ENCODE assay signal across 23 cellular contexts in the genomic region with DNA sequence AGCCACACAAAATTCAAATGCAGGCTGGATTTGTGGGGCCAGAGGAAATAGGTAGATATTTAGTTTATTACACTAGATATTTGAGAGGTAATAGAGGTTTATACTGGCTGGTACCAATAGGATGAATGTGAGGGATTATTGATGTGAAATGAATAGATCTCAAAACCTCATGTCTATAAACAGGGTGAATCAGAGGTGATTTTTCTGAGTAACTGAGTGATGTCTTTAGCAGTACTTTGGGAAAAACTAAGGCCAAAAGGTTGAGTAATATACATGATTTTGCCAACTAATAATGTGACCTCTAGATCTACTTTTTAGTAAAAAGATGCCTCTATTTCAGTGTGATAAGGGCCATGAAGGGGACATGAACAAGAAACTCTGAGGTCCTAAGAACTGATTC.
"Had no signal": no experiment of that assay in that cellular context is flagged by ENCODE, and none has a peak within 500 bp of the region (broad histone marks: within the 10 kb centered on the region; RNA-seq: fewer than 3 reads in every experiment).

No MANE protein-coding gene starts in this region.

- H3K36me3 Mint-ChIP-seq: activated naive CD4-positive, alpha-beta T cell treated with anti-CD3 and anti-CD28 coated beads, Interleukin-2, amount 10 ng/mL, durations not matched to agents 7 days and 5 days; activated naive CD8-positive, alpha-beta T cell treated with anti-CD3 and anti-CD28 coated beads, Interleukin-2, amount 10 ng/mL, durations not matched to agents 7 days and 5 days; T-cell had no signal

- H3K4me3 Mint-ChIP-seq: activated B cell treated with CpG ODN at 0.5 μM for 24 hours; activated CD4-positive, alpha-beta T cell treated with anti-CD3 and anti-CD28 coated beads, Interleukin-2, amount 10 ng/mL, durations not matched to agents 24 days and 14 days; activated naive CD4-positive, alpha-beta T cell treated with anti-CD3 and anti-CD28 coated beads, Interleukin-2, amount 10 ng/mL, durations not matched to agents 7 days and 5 days; activated naive CD8-positive, alpha-beta T cell treated with anti-CD3 and anti-CD28 coated beads, Interleukin-2, amount 10 ng/mL, durations not matched to agents 7 days and 5 days; T-cell had no signal

- H3K36me3 ChIP-seq: adrenal gland had no signal

- H3K27me3 Mint-ChIP-seq: activated CD4-positive, alpha-beta T cell treated with anti-CD3 and anti-CD28 coated beads, Interleukin-2, amount 10 ng/mL, durations not matched to agents 24 days and 14 days; activated naive CD4-positive, alpha-beta T cell treated with anti-CD3 and anti-CD28 coated beads, Interleukin-2, amount 10 ng/mL, durations not matched to agents 7 days and 5 days had no signal

- H3K4me1 ChIP-seq: adrenal gland had no signal

- H3K9me3 Mint-ChIP-seq: activated B cell treated with CpG ODN at 0.5 μM for 24 hours; activated CD4-positive, alpha-beta T cell treated with anti-CD3 and anti-CD28 coated beads, Interleukin-2, amount 10 ng/mL, durations not matched to agents 24 days and 14 days; activated naive CD4-positive, alpha-beta T cell treated with anti-CD3 and anti-CD28 coated beads, Interleukin-2, amount 10 ng/mL, durations not matched to agents 7 days and 5 days; activated naive CD8-positive, alpha-beta T cell treated with anti-CD3 and anti-CD28 coated beads, Interleukin-2, amount 10 ng/mL, durations not matched to agents 7 days and 5 days; activated T-helper 2 cell treated with anti-CD3 and anti-CD28 coated beads, Interferon-gamma antibody, Interleukin-2, Interleukin-4, amounts not matched to agents 10 μg/mL and 5 μg/mL and 100 μg/mL, durations not matched to agents 14 hours and 24 hours and 36 hours; T-cell had no signal

- H3K4me3 ChIP-seq: adrenal gland had no signal

- H3K27ac Mint-ChIP-seq: activated B cell treated with CpG ODN at 0.5 μM for 24 hours; activated CD4-positive, alpha-beta T cell treated with anti-CD3 and anti-CD28 coated beads, Interleukin-2, amount 10 ng/mL, durations not matched to agents 24 days and 14 days; activated naive CD4-positive, alpha-beta T cell treated with anti-CD3 and anti-CD28 coated beads, Interleukin-2, amount 10 ng/mL, durations not matched to agents 7 days and 5 days; activated naive CD8-positive, alpha-beta T cell treated with anti-CD3 and anti-CD28 coated beads, Interleukin-2, amount 10 ng/mL, durations not matched to agents 7 days and 5 days; activated T-helper 2 cell treated with anti-CD3 and anti-CD28 coated beads, Interferon-gamma antibody, Interleukin-2, Interleukin-4, amounts not matched to agents 10 μg/mL and 5 μg/mL and 100 μg/mL, durations not matched to agents 14 hours and 24 hours and 36 hours; T-cell had no signal

- ATAC-seq: T-cell had no signal

- DNase-seq: activated B cell treated with CpG ODN at 0.5 μM for 24 hours; activated CD4-positive, alpha-beta T cell treated with anti-CD3 and anti-CD28 coated beads for 1 hour; activated CD4-positive, alpha-beta T cell treated with anti-CD3 and anti-CD28 coated beads, Interleukin-2, amount 10 ng/mL, durations not matched to agents 24 days and 14 days; activated CD4-positive, alpha-beta T cell treated with anti-CD3 and anti-CD28 coated beads, Interleukin-2, amount 50 U/mL, for 48 hours; activated CD8-positive, alpha-beta memory T cell treated with anti-CD3 and anti-CD28 coated beads for 24 hours; activated gamma-delta T cell treated with Interleukin-2 at 50 U/mL for 16 hours; activated naive CD4-positive, alpha-beta T cell treated with anti-CD3 and anti-CD28 coated beads, Interleukin-2, amount 10 ng/mL, durations not matched to agents 7 days and 5 days; activated naive CD8-positive, alpha-beta T cell treated with anti-CD3 and anti-CD28 coated beads, Interleukin-2, amount 10 ng/mL, durations not matched to agents 7 days and 5 days; activated T-cell treated with anti-CD3 and anti-CD28 coated beads for 4 hours; activated T-cell treated with anti-CD3 and anti-CD28 coated beads, Interleukin-2, amount 50 U/mL, for 48 hours; adrenal gland; caudate nucleus; NCI-H1048; NCI-H146; NCI-H187 treated with DMSO at 0.1 percent for 48 hours; NCI-H2081 treated with DMSO at 0.1 percent for 48 hours; NCI-H446; NCI-H524; SIG-M5; T-cell; T-helper 2 cell; T1000 had no signal

- H3K4me1 Mint-ChIP-seq: activated B cell treated with CpG ODN at 0.5 μM for 24 hours; activated CD4-positive, alpha-beta T cell treated with anti-CD3 and anti-CD28 coated beads, Interleukin-2, amount 10 ng/mL, durations not matched to agents 24 days and 14 days; T-cell had no signal

- H3K27ac ChIP-seq: adrenal gland had no signal

- H3K9me3 ChIP-seq: adrenal gland had no signal
